Comparison of ENCODE assay signal across 11 cellular contexts in the genomic region with DNA sequence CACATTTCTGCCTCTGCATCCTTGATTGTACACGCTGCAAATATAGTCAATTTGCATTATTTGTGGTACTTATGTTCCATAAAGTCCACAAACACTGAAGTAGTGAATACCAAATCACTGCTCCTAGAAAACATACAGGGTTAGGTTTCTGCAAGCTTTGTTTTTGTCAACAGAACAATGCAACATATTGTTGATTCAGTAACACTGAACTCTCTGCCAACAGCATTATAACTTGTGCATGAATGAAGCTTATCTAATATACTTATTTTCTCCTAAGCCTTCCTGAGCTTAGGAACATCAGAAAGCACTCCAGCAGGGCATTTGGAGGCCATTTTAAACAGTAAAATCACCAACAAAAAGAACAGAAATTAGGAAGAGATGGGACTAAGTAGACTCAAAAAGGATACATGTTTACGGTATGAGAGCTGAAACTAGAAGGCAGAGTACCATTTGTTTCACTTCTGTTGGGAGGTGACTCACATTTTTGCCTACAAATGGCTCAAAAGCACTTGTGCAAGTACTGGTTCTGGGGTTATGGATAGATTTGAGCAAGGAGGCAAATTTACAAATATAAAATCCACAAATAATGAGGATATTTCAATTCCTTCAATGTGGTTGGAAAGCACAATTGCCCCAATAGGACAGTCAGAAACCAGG. TPM values are rescaled to one million over a fixed set of nuclear protein-coding genes. Genes with fewer than 3 reads are reported as not detected.
A peak's percentile ranks its signal among the peaks of the same experiment; 100 is the strongest.
DNase-seq lines count a peak whose midpoint lies in the region; ATAC-seq, FAIRE-seq and TF ChIP-seq lines count a peak whose summit lies in the region.
"Had no signal": no experiment of that assay in that cellular context is flagged by ENCODE, and none has a peak within 500 bp of the region (broad histone marks: within the 10 kb centered on the region; RNA-seq: fewer than 3 reads in every experiment).

No MANE protein-coding gene starts in this region.

- CTCF ChIA-PET in K562 (lab: Yijun Ruan, JAX; ENCODE audit: low intra/inter-chr PET ratio) = no interaction called here

- no peaks in the 10 kb centered on the region for H3K27me3 ChIP-seq in K562 (ENCODE audit: control insufficient read depth in 2 of 2, insufficient read depth in 2 of 2, low read length in 2 of 2)

- H3K36me3 Mint-ChIP-seq in endothelial cell (ENCODE audit: low read depth, unreplicated experiment) = peaks cover 13% of the 10 kb centered on the region

- DNase-seq in K562 (ENCODE audit: extremely low read depth in 1 of 4, low spot score in 3 of 4) = no peak
- DNase-seq in endothelial cell (ENCODE audit: low spot score) = no peak
- DNase-seq in DMS153 (lab: John Stamatoyannopoulos, UW) = no peak
- no peak for DNase-seq in NAMALWA (ENCODE audit: low spot score)
- DNase-seq in kidney = no peak
- DNase-seq: NCI-H146 had no signal

- H3K4me1 Mint-ChIP-seq in endothelial cell (ENCODE audit: unreplicated experiment) = peaks cover 21% of the 10 kb centered on the region

- no peaks in the 10 kb centered on the region for H4K20me1 ChIP-seq in K562 (replicated peaks; ENCODE audit: control insufficient read depth, insufficient read depth, low read length)

- H3K36me3 ChIP-seq in K562 (ENCODE audit: control insufficient read depth, insufficient read depth, low read length) = peaks cover 53% of the 10 kb centered on the region
- peaks cover 23 to 44% of the 10 kb centered on the region in 2 donors for H3K36me3 ChIP-seq in kidney (ENCODE audit: control insufficient read depth in 1 of 2, insufficient read depth in 2 of 2, low read length in 2 of 2)

- no peaks in the 10 kb centered on the region for H3K9me3 Mint-ChIP-seq in endothelial cell (ENCODE audit: unreplicated experiment)

- H3K9ac ChIP-seq in K562 (ENCODE audit: insufficient read depth in 1 of 2, low read depth in 2 of 2, low read length in 2 of 2) = no peak overlapping the region
- H3K9ac ChIP-seq in kidney (ENCODE audit: low read length in 2 of 2) = no peak overlapping the region

- H3K4me2 ChIP-seq in K562 (ENCODE audit: insufficient read depth, low read length) = no peak overlapping the region

- H3K27me3 Mint-ChIP-seq in endothelial cell (ENCODE audit: unreplicated experiment) = no peaks in the 10 kb centered on the region

- no peak for TF ChIP-seq RAD21 in K562 (CRISPR knock-in tag; conservative IDR thresholded peaks at IDR 0.05 in 1 of 2, IDR thresholded peaks at IDR 0.05 in 1 of 2)

- POLR2A ChIA-PET in K562 (lab: Yijun Ruan, JAX) = no interaction called here

- H3K9me3 ChIP-seq in K562 (replicated peaks; ENCODE audit: control insufficient read depth, insufficient read depth, low read depth, low read length) = no peaks in the 10 kb centered on the region
- H3K9me3 ChIP-seq in kidney (ENCODE audit: control insufficient read depth in 1 of 2, low read length in 2 of 2) = no peaks in the 10 kb centered on the region

- H3K4me3 Mint-ChIP-seq in endothelial cell (ENCODE audit: unreplicated experiment) = no peak overlapping the region

- no peaks in the 10 kb centered on the region for H3K9me1 ChIP-seq in K562 (ENCODE audit: control insufficient read depth, insufficient read depth, low read length)

- TF ChIP-seq CTCF in K562 (IDR thresholded peaks at IDR 0.05 in 2 of 3, conservative IDR thresholded peaks at IDR 0.05 in 1 of 3; ENCODE audit: insufficient read depth in 2 of 3, low read depth in 1 of 3, low read length in 3 of 3) = no peak
- TF ChIP-seq CTCF in endothelial cell (IDR thresholded peaks at IDR 0.05; ENCODE audit: unreplicated experiment) = no peak
- no peak for TF ChIP-seq CTCF in kidney (IDR thresholded peaks at IDR 0.05; ENCODE audit: borderline replicate concordance, extremely low read depth, insufficient read depth)

- H3K4me3 ChIP-seq in K562 = no peak overlapping the region
- H3K4me3 ChIP-seq in kidney (ENCODE audit: low read length in 2 of 2) = no peak overlapping the region
- H3K4me3 ChIP-seq: SK-N-MC had no signal

- FAIRE-seq in K562 (lab: Jason Lieb, UNC) (peak; percentile 11), kidney (lab: Jason Lieb, UNC) (no peak)

- ATAC-seq in GM18499 (IDR thresholded peaks at IDR 0.05; ENCODE audit: insufficient read depth, unreplicated experiment) = peak; percentile 74
- peak; percentile 60 for ATAC-seq in GM19468 (IDR thresholded peaks at IDR 0.05; ENCODE audit: extremely low read depth, unreplicated experiment)
- peak; percentile 85 for ATAC-seq in HG03095 (IDR thresholded peaks at IDR 0.05; ENCODE audit: unreplicated experiment)
- no peak for ATAC-seq in K562
- ATAC-seq: HCT116 had no signal

- TF ChIP-seq POLR2A in K562 (conservative IDR thresholded peaks at IDR 0.05) = no peak

- WGBS in K562 (ENCODE audit: insufficient coverage, low coverage, missing lambda C conversion rate) = 100% methylated on average over 2 of the region's 2 CpGs

- no peak for TF ChIP-seq EP300 in K562 (IDR thresholded peaks at IDR 0.05; ENCODE audit: low read length)

- in situ Hi-C loops in K562 (cut with MboI) = no loop called here

- H2AFZ ChIP-seq in K562 (ENCODE audit: low read depth, low read length) = no peak overlapping the region

- H3K27ac ChIP-seq in K562 (ENCODE audit: extremely low read depth, low read depth, low read length) = no peak overlapping the region
- no peak overlapping the region for H3K27ac ChIP-seq in kidney (ENCODE audit: low read depth in 2 of 2, low read length in 2 of 2)
- H3K27ac ChIP-seq: SK-N-MC had no signal

- no TSS peak for BruUV-seq in K562 (replicated peaks; lab: Mats Ljungman, UMichigan)

- H3K79me2 ChIP-seq in K562 (ENCODE audit: control insufficient read depth, insufficient read depth, low read length) = no peaks in the 10 kb centered on the region

- H3K4me1 ChIP-seq in K562 (replicated peaks in 1 of 2; ENCODE audit: control insufficient read depth in 2 of 2, insufficient read depth in 2 of 2, low read length in 2 of 2) (no peaks in the 10 kb centered on the region), kidney (ENCODE audit: control insufficient read depth in 1 of 2, insufficient read depth in 1 of 2, low read depth in 1 of 2, low read length in 2 of 2) (no peaks in the 10 kb centered on the region)

- intact Hi-C loops in K562 (cut with micrococcal nuclease) (no loop called here), kidney (cut with DNase I) (no loop called here)

- no peak overlapping the region for H3K27ac Mint-ChIP-seq in endothelial cell (ENCODE audit: unreplicated experiment)

TF ChIP-seq in K562, 482 proteins besides CTCF, POLR2A, EP300 and RAD21:
- TF ChIP-seq, protein P1, sequence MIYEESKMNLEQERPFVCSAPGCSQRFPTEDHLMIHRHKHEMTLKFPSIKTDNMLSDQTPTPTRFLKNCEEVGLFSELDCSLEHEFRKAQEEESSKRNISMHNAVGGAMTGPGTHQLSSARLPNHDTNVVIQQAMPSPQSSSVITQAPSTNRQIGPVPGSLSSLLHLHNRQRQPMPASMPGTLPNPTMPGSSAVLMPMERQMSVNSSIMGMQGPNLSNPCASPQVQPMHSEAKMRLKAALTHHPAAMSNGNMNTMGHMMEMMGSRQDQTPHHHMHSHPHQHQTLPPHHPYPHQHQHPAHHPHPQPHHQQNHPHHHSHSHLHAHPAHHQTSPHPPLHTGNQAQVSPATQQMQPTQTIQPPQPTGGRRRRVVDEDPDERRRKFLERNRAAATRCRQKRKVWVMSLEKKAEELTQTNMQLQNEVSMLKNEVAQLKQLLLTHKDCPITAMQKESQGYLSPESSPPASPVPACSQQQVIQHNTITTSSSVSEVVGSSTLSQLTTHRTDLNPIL (CRISPR knock-in tag; IDR thresholded peaks at IDR 0.05) = no peak
- no peak for TF ChIP-seq TARDBP (IDR thresholded peaks at IDR 0.05)
- no peak for TF ChIP-seq RFX5 (IDR thresholded peaks at IDR 0.05; ENCODE audit: low read depth, low read length)
- TF ChIP-seq ZNF444 (CRISPR knock-in tag; IDR thresholded peaks at IDR 0.05) = no peak
- TF ChIP-seq PTBP1 (IDR thresholded peaks at IDR 0.05; ENCODE audit: low read depth, low read length) = no peak
- no peak for TF ChIP-seq HDAC8 (tag; IDR thresholded peaks at IDR 0.05)
- no peak for TF ChIP-seq DPF2 (IDR thresholded peaks at IDR 0.05)
TF ChIP-seq in K562: peak in this region for 0.

RNA-seq across cellular contexts. Expression of a gene that starts 14.1 kb away (rescaled TPM):
- total RNA-seq in K562 (2011; cell fraction: chromatin; rRNA removed; ENCODE audit: low replicate concordance) = 7.3 and 10.1 TPM in 2 replicates
- total RNA-seq in K562 (2011; cell fraction: nucleolus; rRNA removed) = 12.2 and 14.5 TPM in 2 replicates
- total RNA-seq in K562 (2011; cell fraction: nucleoplasm; rRNA removed) = 12.0 and 13.0 TPM in 2 replicates
- total RNA-seq in K562 (2014; rRNA removed) (17.3 and 19.8 TPM in 2 replicates), K562 (2014; rRNA removed; fragmentation: Illumina TruSeq; extraction: Trizol) (14.7 and 17.0 TPM in 2 replicates), K562 (2015; rRNA removed; fragmentation: Illumina TruSeq; extraction: Trizol) (13.3 and 13.6 TPM in 2 replicates), K562 (2021) (15.3 and 17.5 TPM in 2 replicates), endothelial cell (ENCODE audit: unreplicated experiment) (14.4 TPM), kidney (15.8 TPM)
- polyA plus RNA-seq in K562 (2011; rRNA removed) (21.3 and 24.2 TPM in 2 replicates), K562 (2014; fragmentation: Illumina TruSeq; extraction: Trizol) (10.1 and 12.5 TPM in 2 replicates), K562 (2014; fragmentation: Nextera tagmentation; extraction: Ambion mirVana) (1 to 10 TPM; 7.0 to 7.2 TPM), K562 (2014; rRNA removed) (15.4 and 16.7 TPM in 2 replicates), kidney (ENCODE audit: insufficient read depth, low read depth, low replicate concordance) (12.5 TPM)
- 22.9 and 27.6 TPM in 2 replicates for polyA plus RNA-seq in K562 (2011; cell fraction: cytosol; rRNA removed)
- polyA plus RNA-seq in K562 (2011; cell fraction: nucleus; rRNA removed) = 11.8 and 14.8 TPM in 2 replicates
- polyA plus RNA-seq in K562 (2012) = 9.5 and 14.0 TPM in 2 replicates
- polyA minus RNA-seq in K562 (2011; rRNA and poly(A)+ RNA removed) = 30.4 and 33.5 TPM in 2 replicates
- polyA minus RNA-seq in K562 (2011; cell fraction: cytosol; rRNA and poly(A)+ RNA removed) = 15.7 and 25.2 TPM in 2 replicates
- 9.0 and 11.3 TPM in 2 replicates for polyA minus RNA-seq in K562 (2011; cell fraction: nucleus; rRNA and poly(A)+ RNA removed)
